8 cellular contexts compared by ENCODE assay signal in the genomic region with DNA sequence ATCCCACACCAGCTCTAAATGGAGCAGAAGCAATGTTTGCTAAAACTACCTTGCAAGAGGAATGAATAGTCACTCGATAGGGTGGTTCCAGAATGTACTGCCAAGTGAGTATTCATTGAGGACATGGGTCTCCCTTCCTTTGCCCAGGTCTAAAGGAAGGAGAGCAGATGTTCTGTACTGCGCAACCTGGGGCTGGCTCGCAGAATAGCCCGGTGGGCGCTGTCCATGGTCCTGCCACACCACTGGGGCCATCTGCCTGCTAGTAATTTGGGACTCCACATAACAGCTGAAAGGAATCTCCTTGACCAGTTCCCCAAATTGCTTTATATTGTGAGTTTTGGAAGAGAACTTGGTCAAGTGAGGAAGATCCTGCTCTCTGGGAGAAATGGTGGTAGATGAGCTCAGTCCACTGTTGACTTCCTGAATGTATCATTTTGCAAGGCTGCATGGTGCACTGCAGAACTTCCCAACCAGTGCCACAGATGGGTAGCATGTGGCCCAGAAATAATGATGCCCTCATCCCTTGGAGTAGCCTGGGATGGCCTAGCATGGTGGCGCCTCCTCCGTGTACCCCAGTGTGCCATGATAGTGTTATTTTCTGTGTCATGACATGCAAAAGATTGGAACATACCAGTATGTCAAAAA. TPM values are rescaled to one million over a fixed set of nuclear protein-coding genes. Genes with fewer than 3 reads are reported as not detected.
DNase-seq lines count a peak whose midpoint lies in the region; ATAC-seq lines count a peak whose summit lies in the region.

No MANE protein-coding gene starts in this region.

- DNase-seq in GM19238 (ENCODE audit: insufficient read length, low spot score): peak; percentile 40
- peak; percentile 39 for DNase-seq in RPMI7951 (ENCODE audit: low read depth)
- peak; percentile 57 for DNase-seq in amniotic epithelial cell (ENCODE audit: low read depth)
- peak; percentile 55 for DNase-seq in kidney tubule cell (ENCODE audit: low spot score)
- peak; percentile 29 to 30 for DNase-seq in stimulated activated naive CD8-positive, alpha-beta T cell treated with anti-CD3 and anti-CD28 coated beads, Interleukin-15, amount 100 ng/mL, for 72 hours
- no peak for DNase-seq in cerebellum (ENCODE audit: low spot score)
- no peak for DNase-seq in posterior vena cava (ENCODE audit: low spot score)

- no peak for ATAC-seq in stimulated activated naive CD8-positive, alpha-beta T cell treated with anti-CD3 and anti-CD28 coated beads, Interleukin-15, amount 100 ng/mL, for 72 hours
- no peak for ATAC-seq in HG03039 (IDR thresholded peaks at IDR 0.05; ENCODE audit: unreplicated experiment)

- peaks cover 64% of the 10 kb centered on the region for H3K27me3 Mint-ChIP-seq in stimulated activated naive CD8-positive, alpha-beta T cell treated with anti-CD3 and anti-CD28 coated beads, Interleukin-15, amount 100 ng/mL, for 72 hours

- H3K4me3 Mint-ChIP-seq in stimulated activated naive CD8-positive, alpha-beta T cell treated with anti-CD3 and anti-CD28 coated beads, Interleukin-15, amount 100 ng/mL, for 72 hours: no peak overlapping the region

- H3K4me1 Mint-ChIP-seq in stimulated activated naive CD8-positive, alpha-beta T cell treated with anti-CD3 and anti-CD28 coated beads, Interleukin-15, amount 100 ng/mL, for 72 hours: peaks cover 9% of the 10 kb centered on the region

- no peaks in the 10 kb centered on the region for H3K9me3 Mint-ChIP-seq in stimulated activated naive CD8-positive, alpha-beta T cell treated with anti-CD3 and anti-CD28 coated beads, Interleukin-15, amount 100 ng/mL, for 72 hours

- H3K27ac Mint-ChIP-seq in stimulated activated naive CD8-positive, alpha-beta T cell treated with anti-CD3 and anti-CD28 coated beads, Interleukin-15, amount 100 ng/mL, for 72 hours: no peak overlapping the region

- intact Hi-C loops in posterior vena cava (cut with DNase I): no loop called here

RNA-seq across cellular contexts. Expression of a gene that starts 5.7 kb away (rescaled TPM):
- 1.2 and 1.8 TPM in 2 replicates for total RNA-seq in RPMI7951 (2014; rRNA removed; shearing (Covaris generic))
- total RNA-seq in cerebellum: 11.5 TPM
- total RNA-seq in posterior vena cava: 1 to 10 TPM in 1 of 2 donors, under 1 TPM in 1; 0.51 to 1.8 TPM

RNA-seq across cellular contexts. Expression of a gene that starts 43.8 kb away (rescaled TPM):
- total RNA-seq in RPMI7951 (2014; rRNA removed; shearing (Covaris generic)): 0.24 TPM in 1 of 2 replicates, not detected in the other
- not detected for total RNA-seq in cerebellum
- total RNA-seq in posterior vena cava: under 1 TPM in 1 of 2 donors, not detected in 1; 0.19 TPM

RNA-seq across cellular contexts. Expression of a gene that starts 54.1 kb away (rescaled TPM):
- total RNA-seq in RPMI7951 (2014; rRNA removed; shearing (Covaris generic)): 0.84 and 2.0 TPM in 2 replicates
- 7.1 TPM for total RNA-seq in cerebellum
- 10 to 100 TPM in 1 of 2 donors, 1 to 10 TPM in 1; 9.3 to 15.5 TPM for total RNA-seq in posterior vena cava

Comparison
In these comparisons a context has a peak if more than half of its experiments do, and no peak if none do; other contexts are left out.
1. DNase-seq: peak in GM19238 (single experiment), RPMI7951 (single experiment), amniotic epithelial cell (single experiment), kidney tubule cell (single experiment) and stimulated activated naive CD8-positive, alpha-beta T cell treated with anti-CD3 and anti-CD28 coated beads, Interleukin-15, amount 100 ng/mL, for 72 hours (2 of 2); none in cerebellum (single experiment) and posterior vena cava (single experiment).